In the genomic region with DNA sequence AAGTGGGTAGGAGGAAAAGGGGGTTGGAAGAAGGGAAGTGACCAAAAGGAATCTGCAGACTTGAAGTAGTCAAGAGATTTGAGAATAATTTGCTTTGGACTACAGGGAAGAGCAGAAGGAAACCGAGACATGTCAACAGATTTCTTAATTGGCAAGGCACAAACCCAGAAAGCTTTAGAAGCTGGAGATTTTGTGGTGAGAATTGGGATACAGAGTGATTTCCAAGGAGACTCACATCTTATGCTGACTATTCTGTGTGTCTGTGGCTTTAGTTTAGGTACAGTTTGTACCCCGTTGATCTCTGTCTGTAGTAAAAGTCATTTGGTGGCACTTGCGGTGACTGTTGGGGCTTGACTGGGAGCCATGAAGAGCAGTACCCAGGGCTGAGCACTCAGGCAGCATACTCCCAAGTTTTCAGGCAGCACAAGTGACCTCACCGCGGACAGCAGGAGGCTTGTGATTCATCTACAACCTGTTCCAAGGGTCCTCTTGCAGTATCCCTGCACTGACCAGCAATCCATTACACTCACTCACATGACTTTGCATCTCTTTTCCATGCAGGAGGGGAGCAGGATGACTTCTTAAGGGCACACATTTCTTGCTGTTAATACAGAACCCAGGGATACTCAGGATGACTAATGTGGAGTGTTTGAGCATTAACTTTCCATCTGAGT, we compare ENCODE assay signal across 19 cellular contexts.
DNase-seq lines count a peak whose midpoint lies in the region; ATAC-seq and TF ChIP-seq lines count a peak whose summit lies in the region.
"Had no signal": no experiment of that assay in that cellular context is flagged by ENCODE, and none has a peak within 500 bp of the region (broad histone marks: within the 10 kb centered on the region; RNA-seq: fewer than 3 reads in every experiment).

No MANE protein-coding gene starts in this region.

- no peaks in the 10 kb centered on the region for H3K4me1 Mint-ChIP-seq in CD8-positive, alpha-beta T cell (ENCODE audit: low read depth)
- H3K4me1 Mint-ChIP-seq: activated B cell treated with CpG ODN at 0.5 μM for 24 hours; activated naive CD8-positive, alpha-beta T cell treated with anti-CD3 and anti-CD28 coated beads, Interleukin-2, amount 10 ng/mL, durations not matched to agents 7 days and 5 days had no signal

- no peaks in the 10 kb centered on the region for H3K36me3 ChIP-seq in CD8-positive, alpha-beta T cell (ENCODE audit: insufficient read depth, low read length)
- H3K36me3 ChIP-seq: lower lobe of right lung, neutrophil, stomach, transverse colon had no signal

- intact Hi-C loops in posterior vena cava (cut with DNase I), result no loop called here
- intact Hi-C loops in CD8-positive, alpha-beta T cell (cut with DNase I, micrococcal nuclease), result no loop called here

- H3K27ac Mint-ChIP-seq in CD8-positive, alpha-beta T cell, result no peak overlapping the region
- H3K27ac Mint-ChIP-seq: activated B cell treated with CpG ODN at 0.5 μM for 24 hours; activated CD4-positive, alpha-beta memory T cell treated with anti-CD3 and anti-CD28 coated beads for 36 hours; activated naive CD8-positive, alpha-beta T cell treated with anti-CD3 and anti-CD28 coated beads, Interleukin-2, amount 10 ng/mL, durations not matched to agents 7 days and 5 days had no signal

- no peak overlapping the region for H3K4me3 Mint-ChIP-seq in CD8-positive, alpha-beta T cell
- H3K4me3 Mint-ChIP-seq: activated B cell treated with CpG ODN at 0.5 μM for 24 hours; activated CD4-positive, alpha-beta memory T cell treated with anti-CD3 and anti-CD28 coated beads for 36 hours; activated naive CD8-positive, alpha-beta T cell treated with anti-CD3 and anti-CD28 coated beads, Interleukin-2, amount 10 ng/mL, durations not matched to agents 7 days and 5 days had no signal

- no peaks in the 10 kb centered on the region for H3K27me3 ChIP-seq in CD8-positive, alpha-beta T cell (ENCODE audit: insufficient read depth, low read length)
- H3K27me3 ChIP-seq: neutrophil, stomach, transverse colon had no signal

- TF ChIP-seq CTCF in GM13976 (IDR thresholded peaks at IDR 0.05; ENCODE audit: borderline replicate concordance, control extremely low read depth, extremely low read depth, insufficient read depth, missing control alignments), result no peak
- TF ChIP-seq CTCF in CD8-positive, alpha-beta T cell (IDR thresholded peaks at IDR 0.05), result no peak

- peaks cover 15% of the 10 kb centered on the region for H3K9me3 Mint-ChIP-seq in CD8-positive, alpha-beta T cell

- CTCF ChIA-PET in CD8-positive, alpha-beta T cell (lab: Charles Lee), result no interaction called here

- H3K27me3 Mint-ChIP-seq in CD8-positive, alpha-beta T cell (ENCODE audit: low read depth), result peaks cover 2% of the 10 kb centered on the region

- in situ Hi-C loops in Caki2 (cut with HindIII; ENCODE audit: low pct_unique_long_range_greater_than_20kb, low sequenced_read_pairs), result no loop called here
- in situ Hi-C loops in GM13976 (cut with MboI; ENCODE audit: low sequenced_read_pairs, unreplicated experiment), result no loop called here

- no peaks in the 10 kb centered on the region for H3K4me1 ChIP-seq in CD8-positive, alpha-beta T cell (ENCODE audit: insufficient read depth, low read length)
- H3K4me1 ChIP-seq: lower lobe of right lung, stomach, transverse colon had no signal

- POLR2A ChIA-PET in CD8-positive, alpha-beta T cell (lab: Charles Lee), result no interaction called here

- DNase-seq in Caki2 (ENCODE audit: low read depth), result peak; percentile 78
- peak; percentile 14 for DNase-seq in RKO (ENCODE audit: low spot score)
- peak; percentile 93 for DNase-seq in glomerular visceral epithelial cell (ENCODE audit: extremely low spot score)
- peak; percentile 73 for DNase-seq in posterior vena cava (ENCODE audit: low spot score)
- DNase-seq in GM13976 (ENCODE audit: low spot score), result no peak
- DNase-seq in CD8-positive, alpha-beta T cell, result no peak
- no peak for DNase-seq in SW 1271 (lab: John Stamatoyannopoulos, UW)
- DNase-seq: activated B cell treated with CpG ODN at 0.5 μM for 24 hours; activated CD4-positive, alpha-beta memory T cell treated with anti-CD3 and anti-CD28 coated beads for 36 hours; activated naive CD8-positive, alpha-beta T cell treated with anti-CD3 and anti-CD28 coated beads, Interleukin-2, amount 10 ng/mL, durations not matched to agents 7 days and 5 days; lower lobe of right lung; NCI-H1092; NCI-H1930; stimulated activated CD4-positive, alpha-beta T cell treated with anti-CD3 and anti-CD28 coated beads, Interleukin-12 subunit alpha, Interleukin-12 subunit beta, amount 100 ng/mL, for 4 hours; stomach; T1000; transverse colon had no signal

- no peak overlapping the region for H3K27ac ChIP-seq in CD8-positive, alpha-beta T cell (ENCODE audit: low read depth, low read length)
- H3K27ac ChIP-seq: lower lobe of right lung, neutrophil, stomach, transverse colon had no signal

- no peaks in the 10 kb centered on the region for H3K36me3 Mint-ChIP-seq in CD8-positive, alpha-beta T cell

- H3K4me3 ChIP-seq in CD8-positive, alpha-beta T cell (ENCODE audit: low read depth, low read length), result no peak overlapping the region
- H3K4me3 ChIP-seq: lower lobe of right lung, stomach, transverse colon had no signal

- H3K9me3 ChIP-seq in CD8-positive, alpha-beta T cell (ENCODE audit: low read length), result no peaks in the 10 kb centered on the region
- H3K9me3 ChIP-seq: lower lobe of right lung, neutrophil, transverse colon had no signal

- ATAC-seq in GM18502 (IDR thresholded peaks at IDR 0.05; ENCODE audit: poor library complexity, unreplicated experiment), result no peak
- ATAC-seq in CD8-positive, alpha-beta T cell, result no peak
- ATAC-seq: lower lobe of right lung had no signal

Comparison
In these comparisons a context has a peak if more than half of its experiments do, and no peak if none do; other contexts are left out.
1. DNase-seq: peak in Caki2 (single experiment), RKO (single experiment), glomerular visceral epithelial cell (single experiment) and posterior vena cava (single experiment); none in GM13976 (single experiment), CD8-positive, alpha-beta T cell (0 of 7) and SW 1271 (0 of 2).